Comparison of ENCODE assay signal across 12 cellular contexts in the genomic region with DNA sequence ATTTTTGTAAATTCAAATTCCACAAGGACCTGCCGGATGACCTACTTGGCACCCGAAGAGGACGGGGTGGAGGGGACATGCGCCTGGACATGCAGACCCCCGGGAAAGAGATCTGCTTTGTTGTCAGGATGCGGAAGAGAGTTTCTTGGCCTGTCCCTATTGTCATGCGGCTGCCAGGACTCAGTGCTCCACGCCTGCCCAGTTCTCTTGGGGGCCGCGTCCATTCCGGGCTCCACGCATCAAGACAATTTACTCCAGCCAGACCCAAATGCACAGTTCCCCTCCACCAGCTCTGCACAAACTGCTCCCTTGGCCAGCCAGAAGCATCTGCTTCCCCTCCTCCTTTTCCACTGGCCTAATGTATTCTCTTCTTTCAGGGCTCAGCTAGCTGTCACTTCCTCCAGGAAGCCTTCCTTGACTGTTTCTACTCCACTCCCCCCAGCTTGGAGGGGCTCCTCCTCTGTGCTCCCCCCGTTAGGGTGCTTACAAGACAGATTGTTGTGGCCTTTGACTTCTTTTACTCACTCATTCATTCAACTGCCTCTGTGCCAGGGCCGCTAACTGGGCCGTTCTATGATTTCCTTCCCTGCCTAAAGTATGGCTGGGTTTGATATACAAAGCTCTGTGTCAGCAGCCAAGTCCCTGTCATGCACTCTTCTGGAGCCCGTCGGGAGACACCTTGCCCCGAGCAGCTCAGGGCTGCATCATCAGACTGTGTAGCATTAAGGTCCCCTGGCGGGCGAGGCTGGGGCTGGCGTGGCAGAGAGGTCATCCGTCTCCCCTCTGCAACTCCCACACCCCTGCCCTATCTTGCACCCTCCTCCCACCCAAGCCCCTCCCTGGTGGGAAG. TPM values are rescaled to one million over a fixed set of nuclear protein-coding genes. Genes with fewer than 3 reads are reported as not detected.
DNase-seq lines count a peak whose midpoint lies in the region; ATAC-seq and TF ChIP-seq lines count a peak whose summit lies in the region.
"Had no signal": no experiment of that assay in that cellular context is flagged by ENCODE, and none has a peak within 500 bp of the region (broad histone marks: within the 10 kb centered on the region; RNA-seq: fewer than 3 reads in every experiment).

No MANE protein-coding gene starts in this region.

- H3K4me2 ChIP-seq in BLaER1 (peak overlapping the region; percentile 99), Karpas-422 (ENCODE audit: low read depth, low read length, poor library complexity, severe bottlenecking) (no peak overlapping the region)

- H4K20me1 ChIP-seq in BLaER1 (peaks cover 65% of the 10 kb centered on the region), Karpas-422 (ENCODE audit: insufficient read depth, low read depth, low read length) (no peaks in the 10 kb centered on the region)

- DNase-seq in Karpas-422, result peak; percentile 56
- no peak for DNase-seq in coronary artery (ENCODE audit: low spot score)
- DNase-seq in kidney epithelial cell (ENCODE audit: low read depth), result no peak
- no peak for DNase-seq in left lobe of liver (ENCODE audit: low spot score)
- no peak for DNase-seq in posterior cingulate gyrus
- no peak for DNase-seq in retina
- DNase-seq: activated CD4-positive, alpha-beta memory T cell treated with anti-CD3 and anti-CD28 coated beads for 36 hours; GOT3; NCI-H1092; sigmoid colon had no signal

- H3K4me3 ChIP-seq in BLaER1 (no peak overlapping the region), Karpas-422 (ENCODE audit: low read length) (no peak overlapping the region), coronary artery (peak overlapping the region; percentile 34), kidney epithelial cell (ENCODE audit: low read depth, low read length) (no peak overlapping the region)

- ATAC-seq in left lobe of liver (no peak), HG03039 (IDR thresholded peaks at IDR 0.05; ENCODE audit: unreplicated experiment) (no peak)

- H3K4me1 ChIP-seq in BLaER1, result peaks cover 100% of the 10 kb centered on the region
- H3K4me1 ChIP-seq in Karpas-422 (ENCODE audit: low read length), result peaks cover 10% of the 10 kb centered on the region

- no peaks in the 10 kb centered on the region for H3K79me2 ChIP-seq in Karpas-422 (ENCODE audit: low read length)

- H2AFZ ChIP-seq in Karpas-422 (ENCODE audit: low read length), result no peak overlapping the region

- intact Hi-C loops in posterior cingulate gyrus (cut with DNase I), result no loop called here

- no peaks in the 10 kb centered on the region for H3K36me3 ChIP-seq in BLaER1
- H3K36me3 ChIP-seq in Karpas-422 (ENCODE audit: insufficient read depth, low read length), result no peaks in the 10 kb centered on the region
- H3K36me3 ChIP-seq in kidney epithelial cell (ENCODE audit: control insufficient read depth, insufficient read depth, low read length), result no peaks in the 10 kb centered on the region
- H3K36me3 ChIP-seq: sigmoid colon had no signal

- H3K27ac ChIP-seq in BLaER1 (no peak overlapping the region), Karpas-422 (ENCODE audit: low read length) (no peak overlapping the region), coronary artery (no peak overlapping the region)

- TF ChIP-seq CTCF in coronary artery (IDR thresholded peaks at IDR 0.05) (no peak), kidney epithelial cell (IDR thresholded peaks at IDR 0.05; ENCODE audit: insufficient read depth, low read length, poor library complexity, severe bottlenecking) (peak; percentile 28)

- H3K27me3 ChIP-seq in BLaER1 (peaks cover 37% of the 10 kb centered on the region), Karpas-422 (ENCODE audit: low read length) (no peaks in the 10 kb centered on the region), kidney epithelial cell (ENCODE audit: control insufficient read depth, insufficient read depth, low read length) (no peaks in the 10 kb centered on the region)

- no peaks in the 10 kb centered on the region for H3K9me2 ChIP-seq in Karpas-422 (replicated peaks; ENCODE audit: insufficient read depth, low read length)

- no peaks in the 10 kb centered on the region for H3K9me3 ChIP-seq in BLaER1
- H3K9me3 ChIP-seq in Karpas-422 (ENCODE audit: low read length), result no peaks in the 10 kb centered on the region
- H3K9me3 ChIP-seq: sigmoid colon had no signal

- H3K9ac ChIP-seq in BLaER1, result no peak overlapping the region; the same call in 1 of the 2 replicates
- H3K9ac ChIP-seq in Karpas-422 (ENCODE audit: low read length), result no peak overlapping the region

RNA-seq across cellular contexts. Expression of gene FIBCD1, which starts 6.6 kb away (rescaled TPM):
- not detected in 2 replicates for total RNA-seq in Karpas-422 (2014; rRNA removed; shearing (Covaris generic); ENCODE audit: low replicate concordance)
- 2.3 and 2.6 TPM in 2 replicates for total RNA-seq in kidney epithelial cell
- not detected for total RNA-seq in left lobe of liver
- total RNA-seq: activated CD4-positive, alpha-beta memory T cell treated with anti-CD3 and anti-CD28 coated beads for 36 hours had no signal

RNA-seq across cellular contexts. Expression of gene QRFP, which starts 35.8 kb away (rescaled TPM):
- total RNA-seq in Karpas-422 (2014; rRNA removed; shearing (Covaris generic); ENCODE audit: low replicate concordance), result not detected in 2 replicates
- total RNA-seq in kidney epithelial cell (not detected in 2 replicates), left lobe of liver (not detected)
- total RNA-seq: activated CD4-positive, alpha-beta memory T cell treated with anti-CD3 and anti-CD28 coated beads for 36 hours; sigmoid colon had no signal
